8 cellular contexts compared by ENCODE assay signal in the genomic region with DNA sequence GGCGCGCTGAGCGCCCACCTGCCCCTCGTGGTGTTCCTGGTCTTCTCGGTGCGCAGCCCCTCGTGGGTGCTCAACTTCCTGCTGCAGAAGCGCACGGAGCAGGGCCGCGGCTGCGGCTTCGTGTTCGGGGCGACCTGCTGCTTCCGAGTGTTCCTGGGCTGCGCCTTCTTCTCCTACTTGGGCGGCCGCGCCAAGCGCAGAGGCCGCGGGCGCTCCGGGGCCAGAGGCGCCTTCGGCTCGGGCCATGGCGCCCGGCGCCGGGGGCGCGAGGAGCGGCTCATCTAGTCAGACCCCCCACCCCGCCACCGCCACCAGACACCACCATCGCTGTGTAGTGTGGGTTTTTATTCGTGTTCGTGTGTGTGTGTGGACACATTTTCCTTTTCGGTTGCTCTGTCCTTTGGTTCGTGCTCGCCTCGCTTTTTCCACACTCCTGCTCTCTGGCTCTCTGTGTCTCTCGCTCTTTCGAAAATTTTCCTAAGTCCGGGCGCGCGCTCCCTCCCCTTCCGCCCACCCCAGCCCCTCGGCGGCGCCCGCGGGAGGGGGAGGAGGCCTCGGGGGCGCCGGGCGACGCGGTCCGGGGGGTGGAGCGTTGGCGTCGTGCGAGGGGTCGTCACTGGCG. TPM values are rescaled to one million over a fixed set of nuclear protein-coding genes. Genes with fewer than 3 reads are reported as not detected.
DNase-seq lines count a peak whose midpoint lies in the region; TF ChIP-seq lines count a peak whose summit lies in the region.

No MANE protein-coding gene starts in this region.

- H3K27ac ChIP-seq in VCaP (peak overlapping the region; percentile 100), iPS-20b (ENCODE audit: low read length) (peak overlapping the region; percentile 2)

- H3K36me3 ChIP-seq in iPS-20b (ENCODE audit: insufficient read depth, low read depth, low read length) (peaks cover 15% of the 10 kb centered on the region), skeletal muscle satellite cell (ENCODE audit: insufficient read depth, low read length) (no peaks in the 10 kb centered on the region)

- H3K4me2 ChIP-seq in skeletal muscle satellite cell (ENCODE audit: low read length) = peak overlapping the region; percentile 97

- H3K9ac ChIP-seq in iPS-20b (ENCODE audit: low read depth, low read length) (peak overlapping the region; percentile 74; the same call in 1 of the 2 replicates), skeletal muscle satellite cell (ENCODE audit: low read depth, low read length) (peak overlapping the region; percentile 74)

- H3K27me3 ChIP-seq in iPS-20b (ENCODE audit: insufficient read depth, low read length) (peaks cover 7% of the 10 kb centered on the region; the same call in 1 of the 2 replicates), skeletal muscle satellite cell (ENCODE audit: control insufficient read depth, insufficient read depth, low read length) (peaks cover 3% of the 10 kb centered on the region)

- in situ Hi-C loops in T47D (cut with HindIII; ENCODE audit: low pct_unique_long_range_greater_than_20kb, low sequenced_read_pairs) = no loop called here

- CTCF ChIA-PET in HEK293T (lab: Yijun Ruan, JAX) = no interaction called here

- peak overlapping the region; percentile 68 for H3K4me3 ChIP-seq in iPS-20b (ENCODE audit: low read length)
- H3K4me3 ChIP-seq in skeletal muscle satellite cell (ENCODE audit: low read length) = peak overlapping the region; percentile 81

- no peak for TF ChIP-seq CTCF in VCaP (conservative IDR thresholded peaks at IDR 0.05)

- POLR2A ChIA-PET in HEK293T (lab: Yijun Ruan, JAX) = interaction anchor here (0.9 to 1.1 kb wide), 3 partner anchors 90 to 150 kb away, joined by 3 to 5 read pairs (median 3); a partner anchor contains a TSS

- H3K9me3 ChIP-seq in iPS-20b (ENCODE audit: insufficient read depth, low read depth, low read length) = no peaks in the 10 kb centered on the region; the same call in 1 of the 2 replicates
- H3K9me3 ChIP-seq in skeletal muscle satellite cell (replicated peaks; ENCODE audit: low read length) = no peaks in the 10 kb centered on the region

- H3K4me1 ChIP-seq in iPS-20b (ENCODE audit: insufficient read depth, low read length) (peaks cover 25% of the 10 kb centered on the region), skeletal muscle satellite cell (ENCODE audit: control insufficient read depth, insufficient read depth, low read length) (peaks cover 23% of the 10 kb centered on the region)

- peak; percentile 72 for DNase-seq in DMS114 treated with DMSO at 0.1 percent for 48 hours (lab: John Stamatoyannopoulos, UW; ENCODE audit: unreplicated experiment)
- DNase-seq in HEK293T (ENCODE audit: extremely low spot score) = peak; percentile 36
- peak; percentile 70 for DNase-seq in NCI-H146 treated with DMSO at 0.1 percent for 48 hours (lab: John Stamatoyannopoulos, UW; ENCODE audit: unreplicated experiment)
- peak; percentile 77 to 80 for DNase-seq in T47D (ENCODE audit: low read depth in 1 of 2, low spot score in 1 of 2)
- no peak for DNase-seq in A172 (ENCODE audit: low spot score)

TF ChIP-seq in HEK293T, 16 proteins besides CTCF, POLR2A, EP300 and RAD21:
- TF ChIP-seq SP1 (IDR thresholded peaks at IDR 0.05) (no peak), L3MBTL2 (conservative IDR thresholded peaks at IDR 0.05) (peak; percentile 75)

RNA-seq across cellular contexts. Expression of a gene that starts 38.0 kb away (rescaled TPM):
- total RNA-seq in skeletal muscle satellite cell (2012; rRNA removed) = 236 and 277 TPM in 2 replicates
- 416 and 436 TPM in 2 replicates for total RNA-seq in A172 (2014; rRNA removed; shearing (Covaris generic))

RNA-seq across cellular contexts. Expression of a gene that starts 39.9 kb away (rescaled TPM):
- 0.66 and 1.0 TPM in 2 replicates for total RNA-seq in skeletal muscle satellite cell (2012; rRNA removed)
- total RNA-seq in A172 (2014; rRNA removed; shearing (Covaris generic)) = 1.1 and 1.8 TPM in 2 replicates
